ENCODE assay signal across 13 cellular contexts in genomic region chr16:84810518-84811273, GRCh38. TPM values are rescaled to one million over a fixed set of nuclear protein-coding genes. Genes with fewer than 3 reads are reported as not detected.
A peak's percentile ranks its signal among the peaks of the same experiment; 100 is the strongest.
DNase-seq lines count a peak whose midpoint lies in the region; ATAC-seq, FAIRE-seq and TF ChIP-seq lines count a peak whose summit lies in the region.
"Had no signal": no experiment of that assay in that cellular context is flagged by ENCODE, and none has a peak within 500 bp of the region (broad histone marks: within the 10 kb centered on the region; RNA-seq: fewer than 3 reads in every experiment).

No MANE protein-coding gene starts in this region.

- H3K27ac ChIP-seq in left ventricle myocardium inferior (replicated peaks): no peak overlapping the region
- H3K27ac ChIP-seq: foreskin keratinocyte, SK-N-MC had no signal

- TF ChIP-seq POLR2A in lower leg skin (IDR thresholded peaks at IDR 0.05): no peak

- FAIRE-seq in GM18507 (lab: Jason Lieb, UNC): peak; percentile 83
- FAIRE-seq: H1 had no signal

- no peaks in the 10 kb centered on the region for H3K9me3 ChIP-seq in left ventricle myocardium inferior (replicated peaks)

- peaks cover 12% of the 10 kb centered on the region for H3K4me1 ChIP-seq in left ventricle myocardium inferior
- H3K4me1 ChIP-seq: foreskin keratinocyte had no signal

- peak; percentile 85 for DNase-seq in AG10803 (ENCODE audit: low read depth)
- DNase-seq in GM18507 (ENCODE audit: extremely low spot score, insufficient read length, low read depth): no peak
- peak; percentile 94 for DNase-seq in SKM-1 treated with dmso at 0.1 percent for 144 hours (lab: John Stamatoyannopoulos, UW; ENCODE audit: unreplicated experiment)
- peak; percentile 97 for DNase-seq in iris pigment epithelial cell (ENCODE audit: low read depth)
- no peak for DNase-seq in lower leg skin (ENCODE audit: low spot score in 2 of 2)
- DNase-seq in left ventricle myocardium inferior: no peak
- DNase-seq: DMS79 treated with DMSO at 0.1 percent for 48 hours, foreskin keratinocyte, naive B cell had no signal

- intact Hi-C loops in lower leg skin (cut with DNase I; ENCODE audit: low total_unique reads) (no loop called here), left ventricle myocardium inferior (cut with micrococcal nuclease) (no loop called here)

- ATAC-seq in HG02678 (IDR thresholded peaks at IDR 0.05; ENCODE audit: unreplicated experiment): no peak
- ATAC-seq in HG03432 (IDR thresholded peaks at IDR 0.05; ENCODE audit: unreplicated experiment): no peak
- ATAC-seq: foreskin keratinocyte had no signal

- H3K36me3 ChIP-seq in left ventricle myocardium inferior: no peaks in the 10 kb centered on the region

- 51 to 54% methylated on average over 16 to 17 of the region's 17 CpGs for WGBS in lower leg skin, 2 donors

- no peak overlapping the region for H3K4me3 ChIP-seq in AG10803 (ENCODE audit: low read length)
- no peak overlapping the region for H3K4me3 ChIP-seq in lower leg skin (ENCODE audit: low read depth, poor library complexity, severe bottlenecking)
- H3K4me3 ChIP-seq in left ventricle myocardium inferior: no peak overlapping the region
- H3K4me3 ChIP-seq: SK-N-MC had no signal

- TF ChIP-seq CTCF in AG10803 (conservative IDR thresholded peaks at IDR 0.05; ENCODE audit: low read length) (no peak), lower leg skin (IDR thresholded peaks at IDR 0.05) (no peak), left ventricle myocardium inferior (IDR thresholded peaks at IDR 0.05; ENCODE audit: borderline replicate concordance) (no peak)

- H3K27me3 ChIP-seq in left ventricle myocardium inferior (ENCODE audit: low read depth): peaks cover 37% of the 10 kb centered on the region

RNA-seq across cellular contexts. Expression of gene CRISPLD2, which starts 9.1 kb away (rescaled TPM):
- 100 to 1,000 TPM in 1 of 4 donors, 10 to 100 TPM in 3; 48.0 to 105 (median 69.5) TPM for total RNA-seq in lower leg skin
- total RNA-seq in left ventricle myocardium inferior: 12.8 TPM

Comparison
In these comparisons a context has a peak if more than half of its experiments do, and no peak if none do; other contexts are left out.
1. DNase-seq: peak in AG10803 (single experiment), SKM-1 treated with dmso at 0.1 percent for 144 hours (single experiment) and iris pigment epithelial cell (single experiment); none in GM18507 (single experiment), lower leg skin (0 of 2) and left ventricle myocardium inferior (single experiment).